Comparison of ENCODE assay signal across 1 cellular context in genomic region chr18:31684279-31685096, GRCh38.
TF ChIP-seq lines count a peak whose summit lies in the region.

B4GALT6 (minus strand) TSS chr18:31684581; CDS start chr18:31684426, 155 bp downstream.

TF ChIP-seq in IMR-90, 13 proteins besides CTCF, POLR2A, EP300 and RAD21 (continued from another document):
- TF ChIP-seq USF2 (IDR thresholded peaks at IDR 0.05; ENCODE audit: low read depth, low read length), result no peak
